In the genomic region with DNA sequence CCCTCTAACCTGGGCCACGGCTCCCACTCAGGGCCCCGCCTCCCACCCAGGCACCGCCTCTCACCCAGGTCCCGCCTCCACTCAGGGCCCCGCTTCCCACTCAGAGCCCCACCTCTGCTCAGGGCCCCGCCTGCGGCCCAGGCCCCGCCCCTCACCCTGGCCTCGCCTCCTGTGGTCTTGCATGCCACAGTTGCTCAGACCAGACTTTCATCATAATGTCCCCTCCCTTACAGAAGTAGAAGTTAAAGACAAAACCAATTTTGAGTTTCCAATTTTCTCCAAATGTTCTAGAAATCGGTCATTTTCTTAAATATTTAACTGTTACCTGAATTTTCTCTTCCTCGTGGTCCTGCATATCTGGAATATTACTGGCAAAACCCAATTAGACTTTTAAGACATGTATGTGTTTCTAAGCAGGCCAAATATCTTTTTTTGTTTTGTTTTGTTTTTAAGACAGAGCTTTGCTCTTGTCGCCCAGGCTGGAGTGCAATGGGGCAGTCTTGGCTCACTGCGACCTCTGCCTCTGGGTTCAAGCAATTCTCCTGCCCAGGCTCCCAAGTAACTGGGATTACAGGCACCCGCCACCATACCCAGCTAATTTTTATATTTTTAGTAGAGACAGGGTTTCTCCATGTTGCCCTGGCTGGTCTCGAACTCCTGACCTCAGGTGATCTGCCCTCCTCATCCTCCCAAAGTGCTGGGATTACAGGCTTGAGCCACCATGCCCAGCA, we compare ENCODE assay signal across 8 cellular contexts.
DNase-seq lines count a peak whose midpoint lies in the region; ATAC-seq and TF ChIP-seq lines count a peak whose summit lies in the region.
"Not testable (repeated sequence)": the region's sequence is repeated elsewhere in the genome, so short reads cannot be mapped to it uniquely, and the experiment has no call there.

No MANE protein-coding gene starts in this region.

- WGBS in mesenchymal stem cell, result 34% methylated on average over 13 of the region's 15 CpGs

- H3K27me3 ChIP-seq in BE2C, result peaks cover 24% of the 10 kb centered on the region
- not testable (repeated sequence) for H3K27me3 ChIP-seq in mesenchymal stem cell (ENCODE audit: control insufficient read depth in 1 of 2, insufficient read depth in 1 of 2, low read length in 2 of 2)

- peak; percentile 92 for DNase-seq in BE2C
- peak; percentile 54 for DNase-seq in HPDE6-E6E7 (ENCODE audit: extremely low spot score)
- DNase-seq in SK-N-MC (ENCODE audit: low read depth, low spot score), result not testable (repeated sequence)
- DNase-seq in activated T-helper 1 cell treated with Interleukin-2 at 50 U/mL for 16 hours (ENCODE audit: low read depth), result peak; percentile 82
- peak; percentile 52 for DNase-seq in epithelial cell of esophagus (ENCODE audit: low read depth)
- peak; percentile 88 for DNase-seq in mesenchymal stem cell
- DNase-seq in stimulated activated CD4-positive, alpha-beta T cell treated with anti-CD3 and anti-CD28 coated beads, TNF-alpha, amount 100 ng/mL, for 48 hours (ENCODE audit: low read depth in 3 of 3), result peak; percentile 61 to 85 (median 76)

- not testable (repeated sequence) for H3K36me3 ChIP-seq in BE2C; SK-N-MC (ENCODE audit: insufficient read depth, low read length); mesenchymal stem cell (ENCODE audit: control insufficient read depth in 1 of 2, insufficient read depth in 2 of 2, low read depth in 1 of 2, low read length in 2 of 2)

- H3K4me2 ChIP-seq in mesenchymal stem cell (ENCODE audit: low read length, poor library complexity, severe bottlenecking), result not testable (repeated sequence)

- H3K14ac ChIP-seq in mesenchymal stem cell (ENCODE audit: low read length in 2 of 2), result not testable (repeated sequence)

- not testable (repeated sequence) for H3K9me3 ChIP-seq in BE2C; SK-N-MC (ENCODE audit: low read depth, low read length); mesenchymal stem cell (ENCODE audit: control insufficient read depth, low read length)

- H2AFZ ChIP-seq in mesenchymal stem cell (ENCODE audit: low read depth, low read length), result not testable (repeated sequence)

- H3K27ac ChIP-seq in SK-N-MC, result 0 out of 2 replicates have a peak overlapping the region, but pooled peaks have one; percentile 14
- H3K27ac ChIP-seq in mesenchymal stem cell (ENCODE audit: low read length, poor library complexity, severe bottlenecking), result not testable (repeated sequence)

- not testable (repeated sequence) for H2BK5ac ChIP-seq in mesenchymal stem cell (ENCODE audit: low read depth, low read length, poor library complexity, severe bottlenecking)

- not testable (repeated sequence) for H2BK120ac ChIP-seq in mesenchymal stem cell (ENCODE audit: low read depth, low read length)

- H3K18ac ChIP-seq in mesenchymal stem cell (ENCODE audit: low read depth in 1 of 2, low read length in 2 of 2), result not testable (repeated sequence)

- not testable (repeated sequence) for H3K4ac ChIP-seq in mesenchymal stem cell (ENCODE audit: low read depth in 1 of 2, low read length in 2 of 2)

- not testable (repeated sequence) for H2AK5ac ChIP-seq in mesenchymal stem cell (ENCODE audit: low read length, severe bottlenecking)

- not testable (repeated sequence) for H3K23ac ChIP-seq in mesenchymal stem cell (ENCODE audit: low read length in 2 of 2)

- peak; percentile 64 for ATAC-seq in GM19467 (IDR thresholded peaks at IDR 0.05; ENCODE audit: unreplicated experiment)

- H2BK15ac ChIP-seq in mesenchymal stem cell (ENCODE audit: low read depth, poor library complexity, severe bottlenecking), result not testable (repeated sequence)

- TF ChIP-seq CTCF in BE2C (IDR thresholded peaks at IDR 0.05; ENCODE audit: low read depth, low read length); epithelial cell of esophagus (IDR thresholded peaks at IDR 0.05; ENCODE audit: insufficient read depth, low read depth, low read length, missing control alignments): not testable (repeated sequence)

- H3K4me1 ChIP-seq in BE2C, result not testable (repeated sequence)
- H3K4me1 ChIP-seq in mesenchymal stem cell (ENCODE audit: control insufficient read depth, insufficient read depth, low read depth, low read length), result peaks cover 16% of the 10 kb centered on the region

- not testable (repeated sequence) for H3K9ac ChIP-seq in SK-N-MC (ENCODE audit: insufficient read length); mesenchymal stem cell (ENCODE audit: low read length)

- H4K91ac ChIP-seq in mesenchymal stem cell (ENCODE audit: low read length), result not testable (repeated sequence)

- H4K8ac ChIP-seq in mesenchymal stem cell (ENCODE audit: low read length), result not testable (repeated sequence)

- H2BK12ac ChIP-seq in mesenchymal stem cell (ENCODE audit: low read length in 2 of 2), result not testable (repeated sequence)

- not testable (repeated sequence) for H3K79me1 ChIP-seq in mesenchymal stem cell (replicated peaks; ENCODE audit: low read length, poor library complexity, severe bottlenecking)

- not testable (repeated sequence) for H3K4me3 ChIP-seq in BE2C (ENCODE audit: low read depth, low read length); SK-N-MC; epithelial cell of esophagus (ENCODE audit: low read length); mesenchymal stem cell (ENCODE audit: insufficient read depth in 1 of 2, low read depth in 1 of 2, low read length in 2 of 2)
